ENCODE assay signal across 1 cellular context in the genomic region with DNA sequence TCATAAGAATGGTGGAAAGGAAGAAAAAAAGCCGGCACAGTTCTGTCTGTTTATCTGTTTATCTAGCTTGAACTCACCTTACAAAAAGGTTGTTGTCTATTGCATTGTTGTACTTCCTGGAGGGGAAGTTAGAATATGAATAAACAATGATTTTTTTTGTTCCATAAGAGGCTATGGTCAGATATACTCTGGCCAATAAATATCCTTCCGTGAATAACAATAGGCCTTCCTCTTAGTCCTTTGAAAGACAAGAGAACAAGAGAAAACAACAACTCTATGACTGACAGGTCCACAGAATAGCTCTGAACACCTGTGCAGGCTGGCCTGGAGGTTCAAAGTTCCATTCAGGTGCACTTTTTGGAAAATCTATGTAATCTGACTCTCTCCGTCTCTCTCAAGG.
TF ChIP-seq lines count a peak whose summit lies in the region.

No MANE protein-coding gene starts in this region.

TF ChIP-seq in IMR-90, 13 proteins besides CTCF, POLR2A, EP300 and RAD21:
- TF ChIP-seq CHD1 (IDR thresholded peaks at IDR 0.05; ENCODE audit: low read depth, low read length) (no peak), MAZ (IDR thresholded peaks at IDR 0.05; ENCODE audit: borderline replicate concordance, low read depth, low read length) (no peak), FOS (IDR thresholded peaks at IDR 0.05; ENCODE audit: low read depth, low read length) (no peak), SMC3 (IDR thresholded peaks at IDR 0.05; ENCODE audit: low read depth, low read length) (no peak), MXI1 (IDR thresholded peaks at IDR 0.05; ENCODE audit: borderline replicate concordance, low read depth, low read length) (no peak), MAFK (IDR thresholded peaks at IDR 0.05; ENCODE audit: low read depth, low read length) (no peak), RCOR1 (IDR thresholded peaks at IDR 0.05; ENCODE audit: insufficient replicate concordance, low read length) (no peak), BHLHE40 (IDR thresholded peaks at IDR 0.05; ENCODE audit: low read depth, low read length) (no peak), RFX5 (IDR thresholded peaks at IDR 0.05; ENCODE audit: low read depth, low read length) (no peak)
- TF ChIP-seq, protein P1, sequence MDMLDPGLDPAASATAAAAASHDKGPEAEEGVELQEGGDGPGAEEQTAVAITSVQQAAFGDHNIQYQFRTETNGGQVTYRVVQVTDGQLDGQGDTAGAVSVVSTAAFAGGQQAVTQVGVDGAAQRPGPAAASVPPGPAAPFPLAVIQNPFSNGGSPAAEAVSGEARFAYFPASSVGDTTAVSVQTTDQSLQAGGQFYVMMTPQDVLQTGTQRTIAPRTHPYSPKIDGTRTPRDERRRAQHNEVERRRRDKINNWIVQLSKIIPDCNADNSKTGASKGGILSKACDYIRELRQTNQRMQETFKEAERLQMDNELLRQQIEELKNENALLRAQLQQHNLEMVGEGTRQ (IDR thresholded peaks at IDR 0.05; ENCODE audit: low read depth, low read length): no peak
